In the genomic region with DNA sequence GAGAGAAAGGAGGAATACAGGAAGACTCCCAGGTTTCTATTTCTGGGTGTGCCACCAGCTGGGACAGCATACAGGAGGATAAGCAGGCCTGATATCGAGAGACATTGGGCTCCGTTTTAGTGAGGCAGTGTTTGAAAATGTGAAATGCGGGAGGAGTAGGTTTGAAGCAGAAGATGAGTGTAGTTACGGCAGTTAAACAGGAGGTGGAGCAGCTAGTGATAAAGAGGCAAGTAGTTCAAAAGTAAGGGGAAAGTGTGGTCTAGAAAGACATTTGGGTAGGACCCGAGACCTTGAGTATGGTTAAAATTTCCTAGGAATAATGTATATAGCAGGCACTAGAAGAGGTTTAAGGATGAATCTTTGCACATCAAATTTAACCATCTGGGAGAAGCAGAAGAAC, we compare ENCODE assay signal across 9 cellular contexts. TPM values are rescaled to one million over a fixed set of nuclear protein-coding genes. Genes with fewer than 3 reads are reported as not detected.
DNase-seq lines count a peak whose midpoint lies in the region; ATAC-seq lines count a peak whose summit lies in the region.
"Had no signal": no experiment of that assay in that cellular context is flagged by ENCODE, and none has a peak within 500 bp of the region (broad histone marks: within the 10 kb centered on the region; RNA-seq: fewer than 3 reads in every experiment).

No MANE protein-coding gene starts in this region.

- peak; percentile 47 for DNase-seq in AG20443 (ENCODE audit: low spot score)
- peak; percentile 27 for DNase-seq in LHCN-M2 (ENCODE audit: low read depth)
- peak; percentile 18 for DNase-seq in cerebellar cortex (ENCODE audit: low spot score)
- no peak for DNase-seq in neuronal stem cell (ENCODE audit: low spot score)
- DNase-seq in posterior cingulate gyrus = no peak
- DNase-seq in stimulated activated naive CD8-positive, alpha-beta T cell treated with anti-CD3 and anti-CD28 coated beads, Interleukin-15, amount 100 ng/mL, for 72 hours = no peak

- H3K27me3 ChIP-seq in neuronal stem cell (ENCODE audit: control insufficient read depth in 3 of 3, insufficient read depth in 3 of 3, low read depth in 1 of 3, low read length in 3 of 3) = no peaks in the 10 kb centered on the region

- no peak overlapping the region for H3K4me3 ChIP-seq in neuronal stem cell (ENCODE audit: low read length in 2 of 2)
- H3K4me3 ChIP-seq: lung had no signal

- H3K36me3 ChIP-seq in neuronal stem cell (replicated peaks in 1 of 2; ENCODE audit: control insufficient read depth in 2 of 2, insufficient read depth in 2 of 2, low read length in 2 of 2) = peaks cover 9 to 93% of the 10 kb centered on the region in 2 donors

- H2BK12ac ChIP-seq in neuronal stem cell (ENCODE audit: low read length) = no peak overlapping the region

- no peak overlapping the region for H2AFZ ChIP-seq in neuronal stem cell (ENCODE audit: low read length)

- no peaks in the 10 kb centered on the region for H3K4me1 Mint-ChIP-seq in stimulated activated naive CD8-positive, alpha-beta T cell treated with anti-CD3 and anti-CD28 coated beads, Interleukin-15, amount 100 ng/mL, for 72 hours

- ATAC-seq in GM18861 (IDR thresholded peaks at IDR 0.05; ENCODE audit: unreplicated experiment) (peak; percentile 70), GM18517 (IDR thresholded peaks at IDR 0.05; ENCODE audit: unreplicated experiment) (no peak)
- ATAC-seq in stimulated activated naive CD8-positive, alpha-beta T cell treated with anti-CD3 and anti-CD28 coated beads, Interleukin-15, amount 100 ng/mL, for 72 hours = no peak

- no peak overlapping the region for H2BK15ac ChIP-seq in neuronal stem cell (ENCODE audit: low read length)

- H3K4me2 ChIP-seq in neuronal stem cell (ENCODE audit: insufficient read depth, low read length, poor library complexity, severe bottlenecking) = no peak overlapping the region

- no peak overlapping the region for H2BK5ac ChIP-seq in neuronal stem cell (ENCODE audit: low read length)

- H3K23ac ChIP-seq in neuronal stem cell (ENCODE audit: low read depth, low read length, poor library complexity) = no peak overlapping the region

- peaks cover 5 to 8% of the 10 kb centered on the region in 2 donors for H3K4me1 ChIP-seq in neuronal stem cell (ENCODE audit: control insufficient read depth in 2 of 2, insufficient read depth in 1 of 2, low read depth in 1 of 2, low read length in 2 of 2)

- H2AK5ac ChIP-seq in neuronal stem cell (ENCODE audit: low read depth, low read length) = no peak overlapping the region

- WGBS in neuronal stem cell (ENCODE audit: extremely low coverage in 2 of 2, insufficient read length in 2 of 2, insufficient replicate concordance in 1 of 2), 2 donors = no CpG with 5 or more reads among the region's 5 CpGs

- no peaks in the 10 kb centered on the region for H3K9me3 Mint-ChIP-seq in stimulated activated naive CD8-positive, alpha-beta T cell treated with anti-CD3 and anti-CD28 coated beads, Interleukin-15, amount 100 ng/mL, for 72 hours

- no peak overlapping the region for H4K8ac ChIP-seq in neuronal stem cell (ENCODE audit: low read depth, low read length)

- H2BK120ac ChIP-seq in neuronal stem cell (ENCODE audit: low read depth, low read length) = no peak overlapping the region

- H3K9me3 ChIP-seq in neuronal stem cell (replicated peaks in 1 of 2; ENCODE audit: control insufficient read depth in 2 of 2, insufficient read depth in 1 of 2, low read depth in 1 of 2, low read length in 2 of 2) = no peaks in the 10 kb centered on the region

- no peak overlapping the region for H3K9ac ChIP-seq in neuronal stem cell (ENCODE audit: low read depth, low read length, poor library complexity)

- H3K14ac ChIP-seq in neuronal stem cell (ENCODE audit: low read length) = no peak overlapping the region

- H3K27ac ChIP-seq in neuronal stem cell (replicated peaks; ENCODE audit: low read length) = peak overlapping the region; percentile 79

- no peak overlapping the region for H3K4ac ChIP-seq in neuronal stem cell (ENCODE audit: low read length)

- intact Hi-C loops in posterior cingulate gyrus (cut with DNase I) = no loop called here

- no peak overlapping the region for H3K18ac ChIP-seq in neuronal stem cell (ENCODE audit: low read length)

- H3K27ac Mint-ChIP-seq in stimulated activated naive CD8-positive, alpha-beta T cell treated with anti-CD3 and anti-CD28 coated beads, Interleukin-15, amount 100 ng/mL, for 72 hours = peak overlapping the region in 1 of 2 donors; percentile 28

- no peak overlapping the region for H3K4me3 Mint-ChIP-seq in stimulated activated naive CD8-positive, alpha-beta T cell treated with anti-CD3 and anti-CD28 coated beads, Interleukin-15, amount 100 ng/mL, for 72 hours

- no peak overlapping the region for H4K91ac ChIP-seq in neuronal stem cell (ENCODE audit: low read depth, low read length, poor library complexity)

- H3K27me3 Mint-ChIP-seq in stimulated activated naive CD8-positive, alpha-beta T cell treated with anti-CD3 and anti-CD28 coated beads, Interleukin-15, amount 100 ng/mL, for 72 hours = no peaks in the 10 kb centered on the region

- H3K79me1 ChIP-seq in neuronal stem cell (ENCODE audit: low read depth, low read length) = no peaks in the 10 kb centered on the region

RNA-seq across cellular contexts. Expression of a gene that starts 42.4 kb away (rescaled TPM):
- total RNA-seq in LHCN-M2 (2014; rRNA removed) = 23.3 and 26.2 TPM in 2 replicates
- 21.0 TPM for polyA plus RNA-seq in LHCN-M2 (2012)
- 27.5 TPM for polyA plus RNA-seq in neuronal stem cell (2013, experiment 1 of 2)
- polyA plus RNA-seq in neuronal stem cell (2013, experiment 2 of 2) = 28.4 TPM

Comparison
In these comparisons a context has a peak if more than half of its experiments do, and no peak if none do; other contexts are left out.
1. DNase-seq: peak in AG20443 (single experiment), LHCN-M2 (single experiment) and cerebellar cortex (single experiment); none in neuronal stem cell (single experiment), posterior cingulate gyrus (0 of 10) and stimulated activated naive CD8-positive, alpha-beta T cell treated with anti-CD3 and anti-CD28 coated beads, Interleukin-15, amount 100 ng/mL, for 72 hours (0 of 2).